14 cellular contexts compared by ENCODE assay signal in the genomic region with DNA sequence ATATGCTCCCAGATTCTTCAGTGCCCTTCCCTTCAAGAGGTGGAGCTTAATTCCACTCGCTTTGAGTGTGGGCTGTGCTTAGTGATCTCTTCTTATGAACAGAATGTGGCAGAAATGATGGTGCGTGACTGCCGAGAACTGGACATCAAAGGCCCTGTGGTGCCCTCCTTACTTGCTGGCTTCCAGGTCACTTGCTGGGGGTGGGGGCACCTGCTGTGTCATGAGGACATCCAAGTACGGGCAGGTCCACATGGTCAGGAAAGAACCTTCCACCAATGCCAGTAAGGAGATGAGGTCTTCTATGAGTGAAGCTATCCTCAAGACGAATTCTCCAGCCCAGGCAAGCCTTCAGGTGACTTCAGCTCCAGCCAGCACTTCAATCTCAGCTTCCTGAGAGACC.
DNase-seq lines count a peak whose midpoint lies in the region; ATAC-seq, FAIRE-seq and TF ChIP-seq lines count a peak whose summit lies in the region.
"Had no signal": no experiment of that assay in that cellular context is flagged by ENCODE, and none has a peak within 500 bp of the region (broad histone marks: within the 10 kb centered on the region; RNA-seq: fewer than 3 reads in every experiment).

No MANE protein-coding gene starts in this region.

- ATAC-seq in right cardiac atrium = no peak
- ATAC-seq in left ventricle myocardium superior = no peak
- ATAC-seq in left lobe of liver = no peak
- ATAC-seq in GM18511 (IDR thresholded peaks at IDR 0.05; ENCODE audit: unreplicated experiment) = no peak
- ATAC-seq: GM23338 had no signal

- H3K36me3 ChIP-seq in bronchial epithelial cell (ENCODE audit: control insufficient read depth, insufficient read depth, low read length) = no peaks in the 10 kb centered on the region

- H3K4me3 ChIP-seq in right cardiac atrium (ENCODE audit: low read length) (no peak overlapping the region), bronchial epithelial cell (ENCODE audit: low read depth, low read length) (no peak overlapping the region)
- H3K4me3 ChIP-seq: GM23338 had no signal

- no peaks in the 10 kb centered on the region for H3K4me1 ChIP-seq in right cardiac atrium (ENCODE audit: control insufficient read depth, insufficient read depth, low read length)

- DNase-seq in right cardiac atrium (peak; percentile 3 to 36 (median 12)), left ventricle myocardium superior (no peak), bronchial epithelial cell (ENCODE audit: low read depth) (no peak), posterior vena cava (ENCODE audit: low spot score) (peak; percentile 37), left lobe of liver (ENCODE audit: low spot score) (no peak), OCI-M1 (lab: John Stamatoyannopoulos, UW) (no peak)
- DNase-seq: C1 segment of cervical spinal cord; Calu3; CD4-positive, alpha-beta T cell; DMS 273 treated with DMSO at 0.1 percent for 48 hours; H9 had no signal

- H3K27ac ChIP-seq in right cardiac atrium (ENCODE audit: low read length) = no peak overlapping the region

- 80% methylated on average over 5 of the region's 5 CpGs for WGBS in right cardiac atrium

- peak; percentile 23 for FAIRE-seq in bronchial epithelial cell (lab: Jason Lieb, UNC)
- FAIRE-seq: A204.1 had no signal

- no peaks in the 10 kb centered on the region for H3K27me3 ChIP-seq in right cardiac atrium (ENCODE audit: control insufficient read depth, insufficient read depth)
- H3K27me3 ChIP-seq in bronchial epithelial cell (ENCODE audit: control insufficient read depth, insufficient read depth, low read length) = no peaks in the 10 kb centered on the region

- H3K9me3 ChIP-seq in right cardiac atrium (ENCODE audit: control insufficient read depth, low read length) = peaks cover 6% of the 10 kb centered on the region

- no peak for TF ChIP-seq CTCF in bronchial epithelial cell (IDR thresholded peaks at IDR 0.05; ENCODE audit: insufficient read depth, low read length, severe bottlenecking)

- intact Hi-C loops in right cardiac atrium (cut with DNase I) = no loop called here
- intact Hi-C loops in left ventricle myocardium superior (cut with micrococcal nuclease) = no loop called here
- intact Hi-C loops in posterior vena cava (cut with DNase I) = no loop called here

Comparison
In these comparisons a context has a peak if more than half of its experiments do, and no peak if none do; other contexts are left out.
1. DNase-seq: peak in right cardiac atrium (3 of 3) and posterior vena cava (single experiment); none in left ventricle myocardium superior (single experiment), bronchial epithelial cell (single experiment), left lobe of liver (single experiment) and OCI-M1 (single experiment).